ENCODE assay signal across 1 cellular context in the genomic region with DNA sequence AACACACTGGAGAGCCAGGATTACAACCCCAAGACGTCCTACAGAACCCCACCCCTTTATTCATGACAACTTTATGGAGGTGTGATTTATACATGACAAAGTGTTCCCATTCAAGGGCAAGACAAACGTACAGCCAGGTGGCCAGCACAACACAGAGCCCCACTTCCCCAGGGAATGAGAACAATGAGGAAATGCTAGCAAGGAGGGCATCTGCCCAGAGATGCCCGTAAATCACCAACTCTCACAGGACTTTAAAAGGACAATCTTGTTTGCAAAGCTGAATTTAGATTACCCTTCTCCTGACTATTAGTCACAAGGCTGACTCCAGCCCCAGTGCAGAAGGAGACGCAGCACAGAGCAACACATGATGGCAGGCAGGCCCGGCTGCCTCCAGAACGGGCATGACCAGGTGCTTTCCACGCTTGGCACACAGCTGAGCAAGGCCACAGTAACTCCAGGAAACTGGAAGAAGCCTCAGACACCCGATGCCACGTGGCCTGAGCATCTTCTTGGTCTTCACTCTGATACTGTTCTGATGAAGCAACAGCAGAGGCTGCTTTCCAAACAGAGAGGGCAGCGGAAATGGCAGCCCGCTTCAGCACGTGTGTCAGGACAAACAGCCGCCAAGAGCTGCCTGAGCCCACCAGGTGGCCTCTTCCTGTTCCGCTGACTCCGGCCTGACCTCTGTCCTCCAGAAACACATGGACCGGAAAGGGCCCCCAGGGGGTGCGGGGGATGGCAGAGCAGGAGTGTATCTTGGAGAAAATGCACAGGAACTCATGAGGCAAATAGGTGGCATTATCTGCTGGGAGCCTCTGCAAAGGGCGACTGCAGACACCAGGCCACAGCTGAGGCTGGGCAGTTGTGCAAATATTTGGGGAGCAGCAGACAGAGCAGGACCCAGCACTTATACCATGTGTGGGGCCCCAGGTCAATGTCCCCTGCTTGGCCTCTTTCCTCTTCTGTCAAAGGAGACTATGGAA.
TF ChIP-seq lines count a peak whose summit lies in the region.

No MANE protein-coding gene starts in this region.

TF ChIP-seq in K562, 482 proteins besides CTCF, POLR2A, EP300 and RAD21 (continued from another document and continues in another):
- TF ChIP-seq, protein P1, sequence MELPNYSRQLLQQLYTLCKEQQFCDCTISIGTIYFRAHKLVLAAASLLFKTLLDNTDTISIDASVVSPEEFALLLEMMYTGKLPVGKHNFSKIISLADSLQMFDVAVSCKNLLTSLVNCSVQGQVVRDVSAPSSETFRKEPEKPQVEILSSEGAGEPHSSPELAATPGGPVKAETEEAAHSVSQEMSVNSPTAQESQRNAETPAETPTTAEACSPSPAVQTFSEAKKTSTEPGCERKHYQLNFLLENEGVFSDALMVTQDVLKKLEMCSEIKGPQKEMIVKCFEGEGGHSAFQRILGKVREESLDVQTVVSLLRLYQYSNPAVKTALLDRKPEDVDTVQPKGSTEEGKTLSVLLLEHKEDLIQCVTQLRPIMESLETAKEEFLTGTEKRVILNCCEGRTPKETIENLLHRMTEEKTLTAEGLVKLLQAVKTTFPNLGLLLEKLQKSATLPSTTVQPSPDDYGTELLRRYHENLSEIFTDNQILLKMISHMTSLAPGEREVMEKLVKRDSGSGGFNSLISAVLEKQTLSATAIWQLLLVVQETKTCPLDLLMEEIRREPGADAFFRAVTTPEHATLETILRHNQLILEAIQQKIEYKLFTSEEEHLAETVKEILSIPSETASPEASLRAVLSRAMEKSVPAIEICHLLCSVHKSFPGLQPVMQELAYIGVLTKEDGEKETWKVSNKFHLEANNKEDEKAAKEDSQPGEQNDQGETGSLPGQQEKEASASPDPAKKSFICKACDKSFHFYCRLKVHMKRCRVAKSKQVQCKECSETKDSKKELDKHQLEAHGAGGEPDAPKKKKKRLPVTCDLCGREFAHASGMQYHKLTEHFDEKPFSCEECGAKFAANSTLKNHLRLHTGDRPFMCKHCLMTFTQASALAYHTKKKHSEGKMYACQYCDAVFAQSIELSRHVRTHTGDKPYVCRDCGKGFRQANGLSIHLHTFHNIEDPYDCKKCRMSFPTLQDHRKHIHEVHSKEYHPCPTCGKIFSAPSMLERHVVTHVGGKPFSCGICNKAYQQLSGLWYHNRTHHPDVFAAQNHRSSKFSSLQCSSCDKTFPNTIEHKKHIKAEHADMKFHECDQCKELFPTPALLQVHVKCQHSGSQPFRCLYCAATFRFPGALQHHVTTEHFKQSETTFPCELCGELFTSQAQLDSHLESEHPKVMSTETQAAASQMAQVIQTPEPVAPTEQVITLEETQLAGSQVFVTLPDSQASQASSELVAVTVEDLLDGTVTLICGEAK (IDR thresholded peaks at IDR 0.05) = peak; percentile 83
- TF ChIP-seq, protein P1 (CRISPR knock-in tag; IDR thresholded peaks at IDR 0.05) = no peak
- TF ChIP-seq, protein P2, sequence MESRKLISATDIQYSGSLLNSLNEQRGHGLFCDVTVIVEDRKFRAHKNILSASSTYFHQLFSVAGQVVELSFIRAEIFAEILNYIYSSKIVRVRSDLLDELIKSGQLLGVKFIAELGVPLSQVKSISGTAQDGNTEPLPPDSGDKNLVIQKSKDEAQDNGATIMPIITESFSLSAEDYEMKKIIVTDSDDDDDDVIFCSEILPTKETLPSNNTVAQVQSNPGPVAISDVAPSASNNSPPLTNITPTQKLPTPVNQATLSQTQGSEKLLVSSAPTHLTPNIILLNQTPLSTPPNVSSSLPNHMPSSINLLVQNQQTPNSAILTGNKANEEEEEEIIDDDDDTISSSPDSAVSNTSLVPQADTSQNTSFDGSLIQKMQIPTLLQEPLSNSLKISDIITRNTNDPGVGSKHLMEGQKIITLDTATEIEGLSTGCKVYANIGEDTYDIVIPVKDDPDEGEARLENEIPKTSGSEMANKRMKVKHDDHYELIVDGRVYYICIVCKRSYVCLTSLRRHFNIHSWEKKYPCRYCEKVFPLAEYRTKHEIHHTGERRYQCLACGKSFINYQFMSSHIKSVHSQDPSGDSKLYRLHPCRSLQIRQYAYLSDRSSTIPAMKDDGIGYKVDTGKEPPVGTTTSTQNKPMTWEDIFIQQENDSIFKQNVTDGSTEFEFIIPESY (CRISPR knock-in tag; IDR thresholded peaks at IDR 0.05) = peak; percentile 90
- TF ChIP-seq, protein P3, sequence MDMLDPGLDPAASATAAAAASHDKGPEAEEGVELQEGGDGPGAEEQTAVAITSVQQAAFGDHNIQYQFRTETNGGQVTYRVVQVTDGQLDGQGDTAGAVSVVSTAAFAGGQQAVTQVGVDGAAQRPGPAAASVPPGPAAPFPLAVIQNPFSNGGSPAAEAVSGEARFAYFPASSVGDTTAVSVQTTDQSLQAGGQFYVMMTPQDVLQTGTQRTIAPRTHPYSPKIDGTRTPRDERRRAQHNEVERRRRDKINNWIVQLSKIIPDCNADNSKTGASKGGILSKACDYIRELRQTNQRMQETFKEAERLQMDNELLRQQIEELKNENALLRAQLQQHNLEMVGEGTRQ (CRISPR knock-in tag; IDR thresholded peaks at IDR 0.05) = peak; percentile 45; the same call in 1 of the 2 replicates
- TF ChIP-seq TRIM28 (IDR thresholded peaks at IDR 0.05) (no peak), SRSF7 (optimal IDR thresholded peaks at IDR 0.05; ENCODE audit: low read depth, low read length) (no peak), TAL1 (IDR thresholded peaks at IDR 0.05) (peak; percentile 42; the same call in 1 of the 2 replicates), NFRKB (IDR thresholded peaks at IDR 0.05; ENCODE audit: low read depth) (peak; percentile 81; the same call in 1 of the 2 replicates), ZNF76 (CRISPR knock-in tag; IDR thresholded peaks at IDR 0.05; ENCODE audit: borderline replicate concordance) (peak; percentile 44; the same call in 1 of the 2 replicates), PHB2 (IDR thresholded peaks at IDR 0.05; ENCODE audit: low read depth) (0 out of 2 replicates have a peak, but pooled peaks have one; percentile 9), ZNF699 (CRISPR knock-in tag; IDR thresholded peaks at IDR 0.05; ENCODE audit: insufficient replicate concordance) (no peak), SOX6 (IDR thresholded peaks at IDR 0.05) (peak; percentile 60), ESRRA (IDR thresholded peaks at IDR 0.05; ENCODE audit: borderline replicate concordance, low read depth) (peak; percentile 71), ZKSCAN8 (CRISPR knock-in tag; IDR thresholded peaks at IDR 0.05) (no peak), ZFP36 (IDR thresholded peaks at IDR 0.05; ENCODE audit: low read depth, low read length, partially characterized antibody) (peak; percentile 30), NCOR1 (IDR thresholded peaks at IDR 0.05) (no peak), NR2C1 (IDR thresholded peaks at IDR 0.05) (no peak), NR2C1 (tag; IDR thresholded peaks at IDR 0.05) (peak; percentile 94), OTX1 (CRISPR knock-in tag; IDR thresholded peaks at IDR 0.05) (0 out of 2 replicates have a peak, but pooled peaks have one; percentile 50), RFX5 (IDR thresholded peaks at IDR 0.05; ENCODE audit: low read depth, low read length) (no peak), FOSL1 (tag; conservative IDR thresholded peaks at IDR 0.05) (no peak), NEUROD1 (IDR thresholded peaks at IDR 0.05; ENCODE audit: borderline replicate concordance, low read depth, low read length, partially characterized antibody) (peak; percentile 47)
- TF ChIP-seq, protein P4, sequence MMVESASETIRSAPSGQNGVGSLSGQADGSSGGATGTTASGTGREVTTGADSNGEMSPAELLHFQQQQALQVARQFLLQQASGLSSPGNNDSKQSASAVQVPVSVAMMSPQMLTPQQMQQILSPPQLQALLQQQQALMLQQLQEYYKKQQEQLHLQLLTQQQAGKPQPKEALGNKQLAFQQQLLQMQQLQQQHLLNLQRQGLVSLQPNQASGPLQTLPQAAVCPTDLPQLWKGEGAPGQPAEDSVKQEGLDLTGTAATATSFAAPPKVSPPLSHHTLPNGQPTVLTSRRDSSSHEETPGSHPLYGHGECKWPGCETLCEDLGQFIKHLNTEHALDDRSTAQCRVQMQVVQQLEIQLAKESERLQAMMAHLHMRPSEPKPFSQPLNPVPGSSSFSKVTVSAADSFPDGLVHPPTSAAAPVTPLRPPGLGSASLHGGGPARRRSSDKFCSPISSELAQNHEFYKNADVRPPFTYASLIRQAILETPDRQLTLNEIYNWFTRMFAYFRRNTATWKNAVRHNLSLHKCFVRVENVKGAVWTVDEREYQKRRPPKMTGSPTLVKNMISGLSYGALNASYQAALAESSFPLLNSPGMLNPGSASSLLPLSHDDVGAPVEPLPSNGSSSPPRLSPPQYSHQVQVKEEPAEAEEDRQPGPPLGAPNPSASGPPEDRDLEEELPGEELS (CRISPR knock-in tag; IDR thresholded peaks at IDR 0.05; ENCODE audit: borderline replicate concordance) = 0 out of 2 replicates have a peak, but pooled peaks have one; percentile 34
- TF ChIP-seq, protein P5, sequence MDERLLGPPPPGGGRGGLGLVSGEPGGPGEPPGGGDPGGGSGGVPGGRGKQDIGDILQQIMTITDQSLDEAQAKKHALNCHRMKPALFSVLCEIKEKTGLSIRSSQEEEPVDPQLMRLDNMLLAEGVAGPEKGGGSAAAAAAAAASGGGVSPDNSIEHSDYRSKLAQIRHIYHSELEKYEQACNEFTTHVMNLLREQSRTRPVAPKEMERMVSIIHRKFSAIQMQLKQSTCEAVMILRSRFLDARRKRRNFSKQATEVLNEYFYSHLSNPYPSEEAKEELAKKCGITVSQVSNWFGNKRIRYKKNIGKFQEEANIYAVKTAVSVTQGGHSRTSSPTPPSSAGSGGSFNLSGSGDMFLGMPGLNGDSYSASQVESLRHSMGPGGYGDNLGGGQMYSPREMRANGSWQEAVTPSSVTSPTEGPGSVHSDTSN (CRISPR knock-in tag; IDR thresholded peaks at IDR 0.05; ENCODE audit: low read depth) = no peak
- TF ChIP-seq, protein P5 (tag; conservative IDR thresholded peaks at IDR 0.05; ENCODE audit: low read depth) = peak; percentile 55
